8 cellular contexts compared by ENCODE assay signal in the genomic region with DNA sequence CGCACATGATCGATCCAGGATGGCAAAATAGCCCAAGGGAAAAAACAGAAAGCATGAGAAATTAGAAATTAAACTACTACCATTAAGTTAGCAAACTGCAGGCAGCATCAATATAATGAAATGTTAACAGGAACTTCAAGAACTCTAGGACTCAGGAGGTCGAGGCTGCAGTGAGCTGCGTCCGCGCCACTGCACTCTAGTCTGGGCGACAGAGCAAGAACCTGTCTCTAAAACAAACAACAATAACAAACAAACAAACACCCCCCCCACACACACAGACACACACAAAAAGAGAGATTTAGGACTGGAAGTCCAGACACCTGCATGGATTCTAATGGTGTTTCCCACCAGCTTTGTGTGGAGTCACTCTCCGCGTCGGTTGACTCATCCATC. TPM values are rescaled to one million over a fixed set of nuclear protein-coding genes. Genes with fewer than 3 reads are reported as not detected.
DNase-seq lines count a peak whose midpoint lies in the region; ATAC-seq and TF ChIP-seq lines count a peak whose summit lies in the region.

No MANE protein-coding gene starts in this region.

- no peaks in the 10 kb centered on the region for H3K9me3 Mint-ChIP-seq in activated CD4-positive, alpha-beta T cell treated with anti-CD3 and anti-CD28 coated beads, Interleukin-2, amount 10 ng/mL, durations not matched to agents 24 days and 14 days
- no peaks in the 10 kb centered on the region for H3K9me3 Mint-ChIP-seq in activated naive CD8-positive, alpha-beta T cell treated with anti-CD3 and anti-CD28 coated beads, Interleukin-2, amount 50 U/mL, for 24 hours

- no peak for TF ChIP-seq CTCF in testis (IDR thresholded peaks at IDR 0.05)

- H3K27me3 ChIP-seq in testis: no peaks in the 10 kb centered on the region

- 38 to 64% methylated on average over 10 of the region's 10 CpGs for WGBS in testis, 2 donors

- H3K27me3 Mint-ChIP-seq in activated CD4-positive, alpha-beta T cell treated with anti-CD3 and anti-CD28 coated beads, Interleukin-2, amount 10 ng/mL, durations not matched to agents 24 days and 14 days: no peaks in the 10 kb centered on the region
- H3K27me3 Mint-ChIP-seq in activated naive CD8-positive, alpha-beta T cell treated with anti-CD3 and anti-CD28 coated beads, Interleukin-2, amount 50 U/mL, for 24 hours: no peaks in the 10 kb centered on the region

- peaks cover 38% of the 10 kb centered on the region for H3K4me1 Mint-ChIP-seq in activated CD4-positive, alpha-beta T cell treated with anti-CD3 and anti-CD28 coated beads, Interleukin-2, amount 10 ng/mL, durations not matched to agents 24 days and 14 days
- peaks cover 42% of the 10 kb centered on the region for H3K4me1 Mint-ChIP-seq in activated naive CD8-positive, alpha-beta T cell treated with anti-CD3 and anti-CD28 coated beads, Interleukin-2, amount 50 U/mL, for 24 hours

- peak overlapping the region; percentile 93 for H3K27ac Mint-ChIP-seq in activated CD4-positive, alpha-beta T cell treated with anti-CD3 and anti-CD28 coated beads, Interleukin-2, amount 10 ng/mL, durations not matched to agents 24 days and 14 days
- peak overlapping the region; percentile 89 for H3K27ac Mint-ChIP-seq in activated naive CD8-positive, alpha-beta T cell treated with anti-CD3 and anti-CD28 coated beads, Interleukin-2, amount 50 U/mL, for 24 hours

- H3K9me3 ChIP-seq in testis: no peaks in the 10 kb centered on the region

- H3K4me1 ChIP-seq in testis: no peaks in the 10 kb centered on the region

- peak overlapping the region in 1 of 2 donors; percentile 73 for H3K27ac ChIP-seq in testis

- TF ChIP-seq POLR2A in testis (IDR thresholded peaks at IDR 0.05): no peak

- intact Hi-C loops in activated CD4-positive, alpha-beta T cell treated with anti-CD3 and anti-CD28 coated beads, Interleukin-2, amount 10 ng/mL, durations not matched to agents 24 days and 14 days (cut with micrococcal nuclease): no loop called here
- intact Hi-C loops in testis (cut with DNase I; ENCODE audit: low total_unique reads): no loop called here

- DNase-seq in activated CD4-positive, alpha-beta T cell treated with anti-CD3 and anti-CD28 coated beads, Interleukin-2, amount 10 ng/mL, durations not matched to agents 24 days and 14 days: no peak
- DNase-seq in activated CD4-positive, alpha-beta T cell treated with anti-CD3 and anti-CD28 coated beads for 1 hour: no peak
- no peak for DNase-seq in activated naive CD8-positive, alpha-beta T cell treated with anti-CD3 and anti-CD28 coated beads, Interleukin-2, amount 50 U/mL, for 24 hours
- DNase-seq in left lobe of liver (ENCODE audit: low spot score) (peak; percentile 57), testis (no peak), NCI-H2227 treated with DMSO at 0.1 percent for 48 hours (lab: John Stamatoyannopoulos, UW) (no peak), DMS 273 treated with DMSO at 0.1 percent for 48 hours (lab: John Stamatoyannopoulos, UW) (no peak)

- peak overlapping the region; percentile 89 for H3K4me3 Mint-ChIP-seq in activated CD4-positive, alpha-beta T cell treated with anti-CD3 and anti-CD28 coated beads, Interleukin-2, amount 10 ng/mL, durations not matched to agents 24 days and 14 days
- H3K4me3 Mint-ChIP-seq in activated naive CD8-positive, alpha-beta T cell treated with anti-CD3 and anti-CD28 coated beads, Interleukin-2, amount 50 U/mL, for 24 hours: peak overlapping the region; percentile 91

- H3K36me3 Mint-ChIP-seq in activated CD4-positive, alpha-beta T cell treated with anti-CD3 and anti-CD28 coated beads, Interleukin-2, amount 10 ng/mL, durations not matched to agents 24 days and 14 days (ENCODE audit: low read depth): peaks cover 31% of the 10 kb centered on the region
- peaks cover 22% of the 10 kb centered on the region for H3K36me3 Mint-ChIP-seq in activated naive CD8-positive, alpha-beta T cell treated with anti-CD3 and anti-CD28 coated beads, Interleukin-2, amount 50 U/mL, for 24 hours (ENCODE audit: low read depth)

- peak overlapping the region; percentile 59 to 87 for H3K4me3 ChIP-seq in testis

- ATAC-seq in activated naive CD8-positive, alpha-beta T cell treated with anti-CD3 and anti-CD28 coated beads, Interleukin-2, amount 50 U/mL, for 24 hours: no peak
- ATAC-seq in left lobe of liver: peak; percentile 9
- no peak for ATAC-seq in GM21825 (IDR thresholded peaks at IDR 0.05; ENCODE audit: unreplicated experiment)

- no peaks in the 10 kb centered on the region for H3K36me3 ChIP-seq in testis (ENCODE audit: low read depth, missing control alignments)

RNA-seq across cellular contexts. Expression of a gene that starts 0.5 kb away (rescaled TPM):
- total RNA-seq in activated CD4-positive, alpha-beta T cell treated with anti-CD3 and anti-CD28 coated beads, Interleukin-2, amount 10 ng/mL, durations not matched to agents 24 days and 14 days: 79.7 and 80.2 TPM in 2 replicates
- total RNA-seq in left lobe of liver (199 TPM), testis (10 to 100 TPM; 17.7 to 19.8 TPM)
- 24.7 TPM for polyA plus RNA-seq in testis (ENCODE audit: insufficient read depth, low read depth, low replicate concordance)

RNA-seq across cellular contexts. Expression of a gene that starts 16.4 kb away (rescaled TPM):
- total RNA-seq in activated CD4-positive, alpha-beta T cell treated with anti-CD3 and anti-CD28 coated beads, Interleukin-2, amount 10 ng/mL, durations not matched to agents 24 days and 14 days: 167 and 176 TPM in 2 replicates
- total RNA-seq in left lobe of liver (11.1 TPM), testis (10 to 100 TPM; 15.2 to 26.1 TPM)
- 23.6 TPM for polyA plus RNA-seq in testis (ENCODE audit: insufficient read depth, low read depth, low replicate concordance)

RNA-seq across cellular contexts. Expression of a gene that starts 26.3 kb away (rescaled TPM):
- total RNA-seq in activated CD4-positive, alpha-beta T cell treated with anti-CD3 and anti-CD28 coated beads, Interleukin-2, amount 10 ng/mL, durations not matched to agents 24 days and 14 days: 264 and 267 TPM in 2 replicates
- 11.0 TPM for total RNA-seq in left lobe of liver
- total RNA-seq in testis: 1 to 10 TPM; 2.8 to 5.0 TPM
- polyA plus RNA-seq in testis (ENCODE audit: insufficient read depth, low read depth, low replicate concordance): 6.7 TPM

RNA-seq across cellular contexts. Expression of a gene that starts 38.8 kb away (rescaled TPM):
- total RNA-seq in activated CD4-positive, alpha-beta T cell treated with anti-CD3 and anti-CD28 coated beads, Interleukin-2, amount 10 ng/mL, durations not matched to agents 24 days and 14 days: 8.6 and 10.3 TPM in 2 replicates
- 13.5 TPM for total RNA-seq in left lobe of liver
- 10 to 100 TPM; 35.6 to 37.2 TPM for total RNA-seq in testis
- polyA plus RNA-seq in testis (ENCODE audit: insufficient read depth, low read depth, low replicate concordance): 3.0 TPM

RNA-seq across cellular contexts. Expression of a gene that starts 51.0 kb away (rescaled TPM):
- total RNA-seq in activated CD4-positive, alpha-beta T cell treated with anti-CD3 and anti-CD28 coated beads, Interleukin-2, amount 10 ng/mL, durations not matched to agents 24 days and 14 days: 16.5 and 18.3 TPM in 2 replicates
- 5.4 TPM for total RNA-seq in left lobe of liver
- 1 to 10 TPM; 6.5 to 9.0 TPM for total RNA-seq in testis
- polyA plus RNA-seq in testis (ENCODE audit: insufficient read depth, low read depth, low replicate concordance): 6.3 TPM

Comparison
In these comparisons a context has a peak if more than half of its experiments do, and no peak if none do; other contexts are left out.
1. RNA of a gene that starts 26.3 kb away (total RNA-seq): 264 to 267 TPM in activated CD4-positive, alpha-beta T cell treated with anti-CD3 and anti-CD28 coated beads, Interleukin-2, amount 10 ng/mL, durations not matched to agents 24 days and 14 days; 11.0 TPM in left lobe of liver (single experiment) and 2.8 to 5.0 TPM in testis; every median in the first group is over 10 times any median in the second.